Comparison of ENCODE assay signal across 1 cellular context in genomic region chr7:22823142-22823497, GRCh38.
A peak's percentile ranks its signal among the peaks of the same experiment; 100 is the strongest.
TF ChIP-seq lines count a peak whose summit lies in the region.

No MANE protein-coding gene starts in this region.

TF ChIP-seq in K562, 482 proteins besides CTCF, POLR2A, EP300 and RAD21 (continued from another document and continues in another):
- TF ChIP-seq ETS1 (conservative IDR thresholded peaks at IDR 0.05; ENCODE audit: control insufficient read depth, low read depth, low read length) (no peak), ELF2 (CRISPR knock-in tag; IDR thresholded peaks at IDR 0.05) (no peak), SRSF9 (IDR thresholded peaks at IDR 0.05; ENCODE audit: borderline replicate concordance, low read depth, low read length) (no peak), YBX1 (IDR thresholded peaks at IDR 0.05) (no peak), ZNF217 (CRISPR knock-in tag; IDR thresholded peaks at IDR 0.05) (no peak), POLR2H (tag; IDR thresholded peaks at IDR 0.05; ENCODE audit: low read depth) (0 out of 2 replicates have a peak, but pooled peaks have one; percentile 60), NONO (IDR thresholded peaks at IDR 0.05; ENCODE audit: low read depth in 2 of 2, low read length in 1 of 2) (no peak), MEIS2 (IDR thresholded peaks at IDR 0.05; ENCODE audit: partially characterized antibody) (no peak)
- TF ChIP-seq, protein P1, sequence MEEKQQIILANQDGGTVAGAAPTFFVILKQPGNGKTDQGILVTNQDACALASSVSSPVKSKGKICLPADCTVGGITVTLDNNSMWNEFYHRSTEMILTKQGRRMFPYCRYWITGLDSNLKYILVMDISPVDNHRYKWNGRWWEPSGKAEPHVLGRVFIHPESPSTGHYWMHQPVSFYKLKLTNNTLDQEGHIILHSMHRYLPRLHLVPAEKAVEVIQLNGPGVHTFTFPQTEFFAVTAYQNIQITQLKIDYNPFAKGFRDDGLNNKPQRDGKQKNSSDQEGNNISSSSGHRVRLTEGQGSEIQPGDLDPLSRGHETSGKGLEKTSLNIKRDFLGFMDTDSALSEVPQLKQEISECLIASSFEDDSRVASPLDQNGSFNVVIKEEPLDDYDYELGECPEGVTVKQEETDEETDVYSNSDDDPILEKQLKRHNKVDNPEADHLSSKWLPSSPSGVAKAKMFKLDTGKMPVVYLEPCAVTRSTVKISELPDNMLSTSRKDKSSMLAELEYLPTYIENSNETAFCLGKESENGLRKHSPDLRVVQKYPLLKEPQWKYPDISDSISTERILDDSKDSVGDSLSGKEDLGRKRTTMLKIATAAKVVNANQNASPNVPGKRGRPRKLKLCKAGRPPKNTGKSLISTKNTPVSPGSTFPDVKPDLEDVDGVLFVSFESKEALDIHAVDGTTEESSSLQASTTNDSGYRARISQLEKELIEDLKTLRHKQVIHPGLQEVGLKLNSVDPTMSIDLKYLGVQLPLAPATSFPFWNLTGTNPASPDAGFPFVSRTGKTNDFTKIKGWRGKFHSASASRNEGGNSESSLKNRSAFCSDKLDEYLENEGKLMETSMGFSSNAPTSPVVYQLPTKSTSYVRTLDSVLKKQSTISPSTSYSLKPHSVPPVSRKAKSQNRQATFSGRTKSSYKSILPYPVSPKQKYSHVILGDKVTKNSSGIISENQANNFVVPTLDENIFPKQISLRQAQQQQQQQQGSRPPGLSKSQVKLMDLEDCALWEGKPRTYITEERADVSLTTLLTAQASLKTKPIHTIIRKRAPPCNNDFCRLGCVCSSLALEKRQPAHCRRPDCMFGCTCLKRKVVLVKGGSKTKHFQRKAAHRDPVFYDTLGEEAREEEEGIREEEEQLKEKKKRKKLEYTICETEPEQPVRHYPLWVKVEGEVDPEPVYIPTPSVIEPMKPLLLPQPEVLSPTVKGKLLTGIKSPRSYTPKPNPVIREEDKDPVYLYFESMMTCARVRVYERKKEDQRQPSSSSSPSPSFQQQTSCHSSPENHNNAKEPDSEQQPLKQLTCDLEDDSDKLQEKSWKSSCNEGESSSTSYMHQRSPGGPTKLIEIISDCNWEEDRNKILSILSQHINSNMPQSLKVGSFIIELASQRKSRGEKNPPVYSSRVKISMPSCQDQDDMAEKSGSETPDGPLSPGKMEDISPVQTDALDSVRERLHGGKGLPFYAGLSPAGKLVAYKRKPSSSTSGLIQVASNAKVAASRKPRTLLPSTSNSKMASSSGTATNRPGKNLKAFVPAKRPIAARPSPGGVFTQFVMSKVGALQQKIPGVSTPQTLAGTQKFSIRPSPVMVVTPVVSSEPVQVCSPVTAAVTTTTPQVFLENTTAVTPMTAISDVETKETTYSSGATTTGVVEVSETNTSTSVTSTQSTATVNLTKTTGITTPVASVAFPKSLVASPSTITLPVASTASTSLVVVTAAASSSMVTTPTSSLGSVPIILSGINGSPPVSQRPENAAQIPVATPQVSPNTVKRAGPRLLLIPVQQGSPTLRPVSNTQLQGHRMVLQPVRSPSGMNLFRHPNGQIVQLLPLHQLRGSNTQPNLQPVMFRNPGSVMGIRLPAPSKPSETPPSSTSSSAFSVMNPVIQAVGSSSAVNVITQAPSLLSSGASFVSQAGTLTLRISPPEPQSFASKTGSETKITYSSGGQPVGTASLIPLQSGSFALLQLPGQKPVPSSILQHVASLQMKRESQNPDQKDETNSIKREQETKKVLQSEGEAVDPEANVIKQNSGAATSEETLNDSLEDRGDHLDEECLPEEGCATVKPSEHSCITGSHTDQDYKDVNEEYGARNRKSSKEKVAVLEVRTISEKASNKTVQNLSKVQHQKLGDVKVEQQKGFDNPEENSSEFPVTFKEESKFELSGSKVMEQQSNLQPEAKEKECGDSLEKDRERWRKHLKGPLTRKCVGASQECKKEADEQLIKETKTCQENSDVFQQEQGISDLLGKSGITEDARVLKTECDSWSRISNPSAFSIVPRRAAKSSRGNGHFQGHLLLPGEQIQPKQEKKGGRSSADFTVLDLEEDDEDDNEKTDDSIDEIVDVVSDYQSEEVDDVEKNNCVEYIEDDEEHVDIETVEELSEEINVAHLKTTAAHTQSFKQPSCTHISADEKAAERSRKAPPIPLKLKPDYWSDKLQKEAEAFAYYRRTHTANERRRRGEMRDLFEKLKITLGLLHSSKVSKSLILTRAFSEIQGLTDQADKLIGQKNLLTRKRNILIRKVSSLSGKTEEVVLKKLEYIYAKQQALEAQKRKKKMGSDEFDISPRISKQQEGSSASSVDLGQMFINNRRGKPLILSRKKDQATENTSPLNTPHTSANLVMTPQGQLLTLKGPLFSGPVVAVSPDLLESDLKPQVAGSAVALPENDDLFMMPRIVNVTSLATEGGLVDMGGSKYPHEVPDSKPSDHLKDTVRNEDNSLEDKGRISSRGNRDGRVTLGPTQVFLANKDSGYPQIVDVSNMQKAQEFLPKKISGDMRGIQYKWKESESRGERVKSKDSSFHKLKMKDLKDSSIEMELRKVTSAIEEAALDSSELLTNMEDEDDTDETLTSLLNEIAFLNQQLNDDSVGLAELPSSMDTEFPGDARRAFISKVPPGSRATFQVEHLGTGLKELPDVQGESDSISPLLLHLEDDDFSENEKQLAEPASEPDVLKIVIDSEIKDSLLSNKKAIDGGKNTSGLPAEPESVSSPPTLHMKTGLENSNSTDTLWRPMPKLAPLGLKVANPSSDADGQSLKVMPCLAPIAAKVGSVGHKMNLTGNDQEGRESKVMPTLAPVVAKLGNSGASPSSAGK (IDR thresholded peaks at IDR 0.05): no peak
- TF ChIP-seq, protein P2, sequence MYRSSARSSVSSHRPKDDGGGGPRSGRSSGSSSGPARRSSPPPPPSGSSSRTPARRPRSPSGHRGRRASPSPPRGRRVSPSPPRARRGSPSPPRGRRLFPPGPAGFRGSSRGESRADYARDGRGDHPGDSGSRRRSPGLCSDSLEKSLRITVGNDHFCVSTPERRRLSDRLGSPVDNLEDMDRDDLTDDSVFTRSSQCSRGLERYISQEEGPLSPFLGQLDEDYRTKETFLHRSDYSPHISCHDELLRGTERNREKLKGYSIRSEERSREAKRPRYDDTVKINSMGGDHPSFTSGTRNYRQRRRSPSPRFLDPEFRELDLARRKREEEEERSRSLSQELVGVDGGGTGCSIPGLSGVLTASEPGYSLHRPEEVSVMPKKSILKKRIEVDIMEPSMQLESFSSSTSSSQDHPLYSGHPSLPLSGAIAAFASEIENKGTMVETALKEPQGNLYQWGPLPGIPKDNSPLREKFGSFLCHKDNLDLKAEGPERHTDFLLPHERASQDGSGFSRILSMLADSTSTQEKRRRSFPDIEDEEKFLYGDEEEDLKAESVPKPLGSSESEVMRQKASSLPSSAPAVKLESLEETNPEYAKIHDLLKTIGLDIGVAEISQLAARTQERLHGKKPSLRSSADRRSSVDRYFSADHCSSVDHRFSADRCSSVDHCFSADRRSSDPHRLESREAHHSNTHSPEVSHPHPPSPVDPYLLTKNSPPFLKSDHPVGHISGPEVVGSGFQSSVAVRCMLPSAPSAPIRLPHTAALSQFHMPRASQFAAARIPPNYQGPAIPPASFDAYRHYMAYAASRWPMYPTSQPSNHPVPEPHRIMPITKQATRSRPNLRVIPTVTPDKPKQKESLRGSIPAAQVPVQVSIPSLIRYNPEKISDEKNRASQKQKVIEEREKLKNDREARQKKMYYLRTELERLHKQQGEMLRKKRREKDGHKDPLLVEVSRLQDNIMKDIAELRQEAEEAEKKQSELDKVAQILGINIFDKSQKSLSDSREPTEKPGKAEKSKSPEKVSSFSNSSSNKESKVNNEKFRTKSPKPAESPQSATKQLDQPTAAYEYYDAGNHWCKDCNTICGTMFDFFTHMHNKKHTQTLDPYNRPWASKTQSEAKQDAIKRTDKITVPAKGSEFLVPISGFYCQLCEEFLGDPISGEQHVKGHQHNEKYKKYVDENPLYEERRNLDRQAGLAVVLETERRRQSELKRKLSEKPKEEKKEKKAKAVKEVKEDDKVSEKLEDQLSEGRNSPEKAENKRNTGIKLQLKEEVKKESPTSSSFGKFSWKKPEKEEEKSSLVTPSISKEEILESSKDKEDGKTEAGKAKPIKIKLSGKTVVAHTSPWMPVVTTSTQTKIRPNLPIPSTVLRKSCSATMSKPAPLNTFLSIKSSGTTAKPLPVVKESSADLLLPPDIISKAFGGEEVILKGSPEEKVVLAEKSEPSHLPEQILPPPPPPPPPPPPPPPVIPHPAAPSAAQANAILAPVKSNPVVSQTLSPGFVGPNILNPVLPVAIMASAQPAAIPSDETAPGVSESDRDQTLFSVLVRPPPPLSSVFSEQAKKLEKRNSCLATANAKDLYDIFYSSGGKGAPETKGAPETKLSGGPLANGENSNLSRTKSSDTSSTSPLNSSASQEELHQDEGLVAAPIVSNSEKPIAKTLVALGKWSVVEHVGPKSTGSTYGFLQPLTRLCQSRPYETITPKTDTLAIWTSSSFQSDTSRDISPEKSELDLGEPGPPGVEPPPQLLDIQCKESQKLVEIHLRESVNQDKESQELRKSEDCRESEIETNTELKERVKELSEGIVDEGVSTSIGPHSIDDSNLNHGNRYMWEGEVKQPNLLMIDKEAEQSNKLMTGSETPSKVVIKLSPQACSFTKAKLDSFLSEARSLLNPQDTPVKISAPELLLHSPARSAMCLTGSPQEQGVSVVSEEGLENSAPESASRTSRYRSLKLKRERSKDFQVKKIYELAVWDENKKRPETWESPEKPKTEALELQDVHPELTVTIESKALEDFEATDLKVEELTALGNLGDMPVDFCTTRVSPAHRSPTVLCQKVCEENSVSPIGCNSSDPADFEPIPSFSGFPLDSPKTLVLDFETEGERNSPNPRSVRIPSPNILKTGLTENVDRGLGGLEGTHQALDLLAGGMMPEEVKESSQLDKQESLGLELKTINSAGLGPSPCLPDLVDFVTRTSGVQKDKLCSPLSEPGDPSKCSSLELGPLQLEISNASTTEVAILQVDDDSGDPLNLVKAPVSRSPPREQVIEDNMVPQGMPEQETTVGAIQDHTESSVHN (IDR thresholded peaks at IDR 0.05; ENCODE audit: borderline replicate concordance in 1 of 2, low read depth in 1 of 2): no peak
- TF ChIP-seq, protein P3, sequence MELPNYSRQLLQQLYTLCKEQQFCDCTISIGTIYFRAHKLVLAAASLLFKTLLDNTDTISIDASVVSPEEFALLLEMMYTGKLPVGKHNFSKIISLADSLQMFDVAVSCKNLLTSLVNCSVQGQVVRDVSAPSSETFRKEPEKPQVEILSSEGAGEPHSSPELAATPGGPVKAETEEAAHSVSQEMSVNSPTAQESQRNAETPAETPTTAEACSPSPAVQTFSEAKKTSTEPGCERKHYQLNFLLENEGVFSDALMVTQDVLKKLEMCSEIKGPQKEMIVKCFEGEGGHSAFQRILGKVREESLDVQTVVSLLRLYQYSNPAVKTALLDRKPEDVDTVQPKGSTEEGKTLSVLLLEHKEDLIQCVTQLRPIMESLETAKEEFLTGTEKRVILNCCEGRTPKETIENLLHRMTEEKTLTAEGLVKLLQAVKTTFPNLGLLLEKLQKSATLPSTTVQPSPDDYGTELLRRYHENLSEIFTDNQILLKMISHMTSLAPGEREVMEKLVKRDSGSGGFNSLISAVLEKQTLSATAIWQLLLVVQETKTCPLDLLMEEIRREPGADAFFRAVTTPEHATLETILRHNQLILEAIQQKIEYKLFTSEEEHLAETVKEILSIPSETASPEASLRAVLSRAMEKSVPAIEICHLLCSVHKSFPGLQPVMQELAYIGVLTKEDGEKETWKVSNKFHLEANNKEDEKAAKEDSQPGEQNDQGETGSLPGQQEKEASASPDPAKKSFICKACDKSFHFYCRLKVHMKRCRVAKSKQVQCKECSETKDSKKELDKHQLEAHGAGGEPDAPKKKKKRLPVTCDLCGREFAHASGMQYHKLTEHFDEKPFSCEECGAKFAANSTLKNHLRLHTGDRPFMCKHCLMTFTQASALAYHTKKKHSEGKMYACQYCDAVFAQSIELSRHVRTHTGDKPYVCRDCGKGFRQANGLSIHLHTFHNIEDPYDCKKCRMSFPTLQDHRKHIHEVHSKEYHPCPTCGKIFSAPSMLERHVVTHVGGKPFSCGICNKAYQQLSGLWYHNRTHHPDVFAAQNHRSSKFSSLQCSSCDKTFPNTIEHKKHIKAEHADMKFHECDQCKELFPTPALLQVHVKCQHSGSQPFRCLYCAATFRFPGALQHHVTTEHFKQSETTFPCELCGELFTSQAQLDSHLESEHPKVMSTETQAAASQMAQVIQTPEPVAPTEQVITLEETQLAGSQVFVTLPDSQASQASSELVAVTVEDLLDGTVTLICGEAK (IDR thresholded peaks at IDR 0.05): peak; percentile 12; the same call in 1 of the 2 replicates
- TF ChIP-seq, protein P3 (CRISPR knock-in tag; IDR thresholded peaks at IDR 0.05): no peak
- TF ChIP-seq, protein P4, sequence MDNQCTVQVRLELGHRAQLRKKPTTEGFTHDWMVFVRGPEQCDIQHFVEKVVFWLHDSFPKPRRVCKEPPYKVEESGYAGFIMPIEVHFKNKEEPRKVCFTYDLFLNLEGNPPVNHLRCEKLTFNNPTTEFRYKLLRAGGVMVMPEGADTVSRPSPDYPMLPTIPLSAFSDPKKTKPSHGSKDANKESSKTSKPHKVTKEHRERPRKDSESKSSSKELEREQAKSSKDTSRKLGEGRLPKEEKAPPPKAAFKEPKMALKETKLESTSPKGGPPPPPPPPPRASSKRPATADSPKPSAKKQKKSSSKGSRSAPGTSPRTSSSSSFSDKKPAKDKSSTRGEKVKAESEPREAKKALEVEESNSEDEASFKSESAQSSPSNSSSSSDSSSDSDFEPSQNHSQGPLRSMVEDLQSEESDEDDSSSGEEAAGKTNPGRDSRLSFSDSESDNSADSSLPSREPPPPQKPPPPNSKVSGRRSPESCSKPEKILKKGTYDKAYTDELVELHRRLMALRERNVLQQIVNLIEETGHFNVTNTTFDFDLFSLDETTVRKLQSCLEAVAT (IDR thresholded peaks at IDR 0.05): no peak
